Comparison of ENCODE assay signal across 14 cellular contexts in genomic region chr7:98276241-98276761, GRCh38. TPM values are rescaled to one million over a fixed set of nuclear protein-coding genes. Genes with fewer than 3 reads are reported as not detected.
A peak's percentile ranks its signal among the peaks of the same experiment; 100 is the strongest.
DNase-seq lines count a peak whose midpoint lies in the region; FAIRE-seq and TF ChIP-seq lines count a peak whose summit lies in the region.
"Had no signal": no experiment of that assay in that cellular context is flagged by ENCODE, and none has a peak within 500 bp of the region (broad histone marks: within the 10 kb centered on the region; RNA-seq: fewer than 3 reads in every experiment).

No MANE protein-coding gene starts in this region.

- H3K4me2 ChIP-seq in osteoblast (ENCODE audit: insufficient read depth, low read length), result no peak overlapping the region

- H3K9me3 ChIP-seq in esophagus muscularis mucosa, result no peaks in the 10 kb centered on the region
- no peaks in the 10 kb centered on the region for H3K9me3 ChIP-seq in osteoblast (ENCODE audit: low read depth, low read length)
- H3K9me3 ChIP-seq in MG63, result no peaks in the 10 kb centered on the region
- H3K9me3 ChIP-seq: adrenal gland had no signal

- no peaks in the 10 kb centered on the region for H4K20me1 ChIP-seq in osteoblast (ENCODE audit: insufficient read depth, low read length)

- no peak for TF ChIP-seq POLR2A in esophagus muscularis mucosa (IDR thresholded peaks at IDR 0.05; ENCODE audit: low read depth)

- H3K27me3 ChIP-seq in esophagus muscularis mucosa, result no peaks in the 10 kb centered on the region
- H3K27me3 ChIP-seq in osteoblast (ENCODE audit: insufficient read depth, low read length), result no peaks in the 10 kb centered on the region
- H3K27me3 ChIP-seq in MG63, result no peaks in the 10 kb centered on the region
- H3K27me3 ChIP-seq: adrenal gland had no signal

- no peak overlapping the region for H3K4me3 ChIP-seq in esophagus muscularis mucosa
- no peak overlapping the region for H3K4me3 ChIP-seq in osteoblast (ENCODE audit: insufficient read depth, low read length)
- no peak overlapping the region for H3K4me3 ChIP-seq in MG63
- H3K4me3 ChIP-seq: adrenal gland had no signal

- no peak overlapping the region for H2AFZ ChIP-seq in osteoblast (ENCODE audit: low read length)

- intact Hi-C loops in esophagus muscularis mucosa (cut with DNase I), result no loop called here

- no peak for TF ChIP-seq EP300 in esophagus muscularis mucosa (IDR thresholded peaks at IDR 0.05)

- DNase-seq in OCI-M1 (lab: John Stamatoyannopoulos, UW) (peak; percentile 74), esophagus muscularis mucosa (ENCODE audit: extremely low spot score) (no peak), osteoblast (ENCODE audit: insufficient read length, low spot score, missing footprints) (peak; percentile 54), MG63 (no peak), hippocampal formation (lab: John Stamatoyannopoulos, UW) (no peak), HTR-8/SVneo (ENCODE audit: insufficient read length, low spot score) (no peak)
- no peak for DNase-seq in activated naive CD4-positive, alpha-beta T cell treated with Interleukin-2 at 50 U/mL for 16 hours
- DNase-seq: Calu3; naive thymus-derived CD8-positive, alpha-beta T cell; NCI-H1105 treated with DMSO at 0.1 percent for 48 hours; NCI-H526 treated with DMSO at 0.1 percent for 48 hours; T-helper 17 cell had no signal

- 51% methylated on average over 5 of the region's 5 CpGs for WGBS in esophagus muscularis mucosa

- H3K4me1 ChIP-seq in esophagus muscularis mucosa, result peaks cover 17 to 23% (median 18%) of the 10 kb centered on the region in 4 donors
- peaks cover 4% of the 10 kb centered on the region for H3K4me1 ChIP-seq in osteoblast (ENCODE audit: insufficient read depth, low read length)

- FAIRE-seq in HTR-8/SVneo (lab: Jason Lieb, UNC), result no peak

- no peak for TF ChIP-seq CTCF in C4-2B (conservative IDR thresholded peaks at IDR 0.05)
- no peak for TF ChIP-seq CTCF in esophagus muscularis mucosa (IDR thresholded peaks at IDR 0.05)
- no peak for TF ChIP-seq CTCF in osteoblast (IDR thresholded peaks at IDR 0.05; ENCODE audit: extremely low read depth, low read depth, low read length)

- no peaks in the 10 kb centered on the region for H3K79me2 ChIP-seq in osteoblast (ENCODE audit: insufficient read depth, low read length)

- H3K36me3 ChIP-seq in esophagus muscularis mucosa (no peaks in the 10 kb centered on the region), osteoblast (ENCODE audit: insufficient read depth, low read length) (no peaks in the 10 kb centered on the region), MG63 (no peaks in the 10 kb centered on the region)
- H3K36me3 ChIP-seq: adrenal gland had no signal

- H3K27ac ChIP-seq in C4-2B, result peak overlapping the region; percentile 91
- H3K27ac ChIP-seq in esophagus muscularis mucosa (replicated peaks in 1 of 4), result peak overlapping the region; percentile 32 to 71 (median 56)
- no peak overlapping the region for H3K27ac ChIP-seq in osteoblast (ENCODE audit: low read depth, low read length)

RNA-seq across cellular contexts. Expression of gene BRI3, which starts 5.2 kb away (rescaled TPM):
- 10 to 100 TPM; 34.5 to 74.7 (median 55.3) TPM for total RNA-seq in esophagus muscularis mucosa
- total RNA-seq in osteoblast, result 95.9 and 113 TPM in 2 replicates
- 12.5 and 37.3 TPM in 2 replicates for total RNA-seq in MG63 (2014; rRNA removed; shearing (Covaris generic); ENCODE audit: low replicate concordance)

RNA-seq across cellular contexts. Expression of gene TECPR1, which starts 24.3 kb away (rescaled TPM):
- 10 to 100 TPM; 16.1 to 32.4 (median 22.5) TPM for total RNA-seq in esophagus muscularis mucosa
- total RNA-seq in osteoblast, result 20.3 and 22.4 TPM in 2 replicates
- total RNA-seq in MG63 (2014; rRNA removed; shearing (Covaris generic); ENCODE audit: low replicate concordance), result 4.8 and 9.5 TPM in 2 replicates

Comparison
In these comparisons a context has a peak if more than half of its experiments do, and no peak if none do; other contexts are left out.
1. DNase-seq: peak in OCI-M1 (single experiment) and osteoblast (single experiment); none in esophagus muscularis mucosa (single experiment), MG63 (single experiment), hippocampal formation (0 of 2), HTR-8/SVneo (single experiment) and activated naive CD4-positive, alpha-beta T cell treated with Interleukin-2 at 50 U/mL for 16 hours (single experiment).